Comparison of ENCODE assay signal across 31 cellular contexts in genomic region chr21:36780861-36781260, GRCh38.
"Had no signal": no experiment of that assay in that cellular context is flagged by ENCODE, and none has a peak within 500 bp of the region (broad histone marks: within the 10 kb centered on the region; RNA-seq: fewer than 3 reads in every experiment).

No MANE protein-coding gene starts in this region.

- DNase-seq: activated B cell treated with CpG ODN at 0.5 μM for 24 hours; activated CD4-positive, alpha-beta memory T cell treated with anti-CD3 and anti-CD28 coated beads, Interleukin-2, amount 10 ng/mL, durations not matched to agents 7 days and 5 days; activated CD4-positive, alpha-beta T cell treated with anti-CD3 and anti-CD28 coated beads for 4 hours; activated CD4-positive, CD25-positive, alpha-beta regulatory T cell treated with anti-CD3 and anti-CD28 coated beads, Interleukin-2, amount 50 U/mL, for 72 hours; activated CD8-positive, alpha-beta memory T cell treated with anti-CD3 and anti-CD28 coated beads for 24 hours; activated CD8-positive, alpha-beta memory T cell treated with anti-CD3 and anti-CD28 coated beads, Interleukin-2, amount 10 ng/mL, durations not matched to agents 7 days and 5 days; activated CD8-positive, alpha-beta memory T cell treated with anti-CD3 and anti-CD28 coated beads, Interleukin-2, amount 50 U/mL, for 48 hours; activated effector memory CD4-positive, alpha-beta T cell treated with Interleukin-2 at 50 U/mL for 16 hours; activated naive CD4-positive, alpha-beta T cell treated with anti-CD3 and anti-CD28 coated beads, Interleukin-2, amount 10 ng/mL, durations not matched to agents 7 days and 5 days; activated naive CD8-positive, alpha-beta T cell treated with anti-CD3 and anti-CD28 coated beads, Interleukin-2, amount 50 U/mL, for 24 hours; activated T-cell treated with anti-CD3 and anti-CD28 coated beads, Interleukin-2, amount 50 U/mL, for 48 hours; anterior cingulate cortex; central memory CD4-positive, alpha-beta T cell; KG1; MM.1S; NCI-H1092 treated with DMSO at 0.1 percent for 48 hours; NCI-H1417; NCI-H146; NCI-H187; NCI-H2029 treated with DMSO at 0.1 percent for 48 hours; NCI-H2107; NCI-H226; NCI-H446 treated with DMSO at 0.1 percent for 48 hours; NCI-H524; NCI-H69; SHP77 treated with DMSO at 0.1 percent for 48 hours; SW 1271; T-helper 1 cell; T-helper 9 cell had no signal

- ATAC-seq: activated CD8-positive, alpha-beta memory T cell treated with anti-CD3 and anti-CD28 coated beads, Interleukin-2, amount 10 ng/mL, durations not matched to agents 7 days and 5 days; activated naive CD8-positive, alpha-beta T cell treated with anti-CD3 and anti-CD28 coated beads, Interleukin-2, amount 50 U/mL, for 24 hours; SK-N-SH treated with all-trans-retinoic acid at 6 μM for 48 hours had no signal

- H3K27ac ChIP-seq: VCaP had no signal
